In the genomic region with DNA sequence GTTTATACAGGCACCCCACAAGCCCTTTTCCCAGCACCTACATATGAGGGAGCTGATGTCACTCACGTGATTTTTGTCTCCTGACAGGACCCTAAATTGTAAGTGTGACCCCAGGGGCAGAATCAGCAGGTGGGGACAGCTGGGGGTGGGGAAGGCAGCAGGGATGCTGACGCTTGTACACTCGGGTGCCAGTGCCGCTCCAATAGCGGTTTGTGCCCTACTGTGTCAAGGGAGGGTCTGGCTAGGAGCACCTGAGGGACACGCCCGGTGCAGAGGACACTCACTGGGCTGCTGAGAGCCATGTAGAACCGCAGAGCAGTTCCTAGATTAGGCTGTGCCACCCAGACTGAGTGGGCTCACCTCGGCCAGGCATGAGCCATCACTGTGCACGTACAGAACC, we compare ENCODE assay signal across 31 cellular contexts.
"Had no signal": no experiment of that assay in that cellular context is flagged by ENCODE, and none has a peak within 500 bp of the region (broad histone marks: within the 10 kb centered on the region; RNA-seq: fewer than 3 reads in every experiment).

No MANE protein-coding gene starts in this region.

- H3K4me1 ChIP-seq: adrenal gland had no signal

- ATAC-seq: activated CD4-positive, alpha-beta T cell treated with anti-CD3 and anti-CD28 coated beads for 36 hours; activated CD8-positive, alpha-beta memory T cell treated with anti-CD3 and anti-CD28 coated beads, Interleukin-2, amount 10 ng/mL, durations not matched to agents 7 days and 5 days; activated CD8-positive, alpha-beta T cell treated with anti-CD3 and anti-CD28 coated beads, Interleukin-2, amount 10 ng/mL, durations not matched to agents 7 days and 5 days; activated naive CD8-positive, alpha-beta T cell treated with anti-CD3 and anti-CD28 coated beads, Interleukin-2, amount 50 U/mL, for 24 hours; body of pancreas; gastroesophageal sphincter; T-helper 17 cell had no signal

- H3K4me3 ChIP-seq: adrenal gland, body of pancreas, esophagus squamous epithelium, gastroesophageal sphincter had no signal

- H3K9me3 Mint-ChIP-seq: activated naive CD4-positive, alpha-beta T cell treated with anti-CD3 and anti-CD28 coated beads, Interleukin-2, amount 50 U/mL, for 24 hours had no signal

- H3K27me3 Mint-ChIP-seq: activated CD4-positive, alpha-beta memory T cell treated with anti-CD3 and anti-CD28 coated beads for 36 hours; activated CD4-positive, alpha-beta T cell treated with anti-CD3 and anti-CD28 coated beads for 36 hours; activated CD4-positive, alpha-beta T cell treated with anti-CD3 and anti-CD28 coated beads, Interleukin-2, amount 10 ng/mL, durations not matched to agents 24 days and 14 days; activated CD8-positive, alpha-beta memory T cell treated with anti-CD3 and anti-CD28 coated beads, Interleukin-2, amount 10 ng/mL, durations not matched to agents 7 days and 5 days; activated naive CD4-positive, alpha-beta T cell treated with anti-CD3 and anti-CD28 coated beads, Interleukin-2, amount 50 U/mL, for 24 hours; activated naive CD8-positive, alpha-beta T cell treated with anti-CD3 and anti-CD28 coated beads for 36 hours; activated naive CD8-positive, alpha-beta T cell treated with anti-CD3 and anti-CD28 coated beads, Interleukin-2, amount 50 U/mL, for 24 hours; T-helper 17 cell had no signal

- H3K27ac Mint-ChIP-seq: activated CD4-positive, alpha-beta memory T cell treated with anti-CD3 and anti-CD28 coated beads for 36 hours; activated CD4-positive, alpha-beta T cell treated with anti-CD3 and anti-CD28 coated beads for 36 hours; activated CD4-positive, alpha-beta T cell treated with anti-CD3 and anti-CD28 coated beads, Interleukin-2, amount 10 ng/mL, durations not matched to agents 24 days and 14 days; activated CD8-positive, alpha-beta memory T cell treated with anti-CD3 and anti-CD28 coated beads, Interleukin-2, amount 10 ng/mL, durations not matched to agents 7 days and 5 days; activated CD8-positive, alpha-beta T cell treated with anti-CD3 and anti-CD28 coated beads, Interleukin-2, amount 10 ng/mL, durations not matched to agents 7 days and 5 days; activated naive CD4-positive, alpha-beta T cell treated with anti-CD3 and anti-CD28 coated beads for 36 hours; activated naive CD4-positive, alpha-beta T cell treated with anti-CD3 and anti-CD28 coated beads, Interleukin-2, amount 50 U/mL, for 24 hours; activated naive CD8-positive, alpha-beta T cell treated with anti-CD3 and anti-CD28 coated beads for 36 hours; activated naive CD8-positive, alpha-beta T cell treated with anti-CD3 and anti-CD28 coated beads, Interleukin-2, amount 50 U/mL, for 24 hours; activated T-helper 2 cell treated with anti-CD3 and anti-CD28 coated beads, Interferon-gamma antibody, Interleukin-2, Interleukin-4, amounts not matched to agents 10 μg/mL and 5 μg/mL and 100 μg/mL, durations not matched to agents 14 hours and 24 hours and 36 hours; T-helper 17 cell; T-helper 2 cell treated with Interferon-gamma antibody and Interleukin-4, amounts not matched to agents 5 μg/mL and 100 μg/mL, for 36 hours had no signal

- H3K27me3 ChIP-seq: adrenal gland, body of pancreas, esophagus squamous epithelium, gastroesophageal sphincter had no signal

- DNase-seq: activated CD4-positive, alpha-beta memory T cell treated with anti-CD3 and anti-CD28 coated beads for 36 hours; activated CD4-positive, alpha-beta T cell treated with anti-CD3 and anti-CD28 coated beads for 36 hours; activated CD4-positive, alpha-beta T cell treated with anti-CD3 and anti-CD28 coated beads, Interleukin-2, amount 10 ng/mL, durations not matched to agents 24 days and 14 days; activated CD4-positive, CD25-positive, alpha-beta regulatory T cell; activated CD4-positive, CD25-positive, alpha-beta regulatory T cell treated with anti-CD3 and anti-CD28 coated beads, Interleukin-2, amount 50 U/mL, for 72 hours; activated CD8-positive, alpha-beta memory T cell treated with anti-CD3 and anti-CD28 coated beads, Interleukin-2, amount 10 ng/mL, durations not matched to agents 7 days and 5 days; activated CD8-positive, alpha-beta memory T cell treated with anti-CD3 and anti-CD28 coated beads, Interleukin-2, amount 50 U/mL, for 4 hours; activated CD8-positive, alpha-beta T cell treated with anti-CD3 and anti-CD28 coated beads, Interleukin-2, amount 10 ng/mL, durations not matched to agents 7 days and 5 days; activated effector memory CD4-positive, alpha-beta T cell treated with anti-CD3 and anti-CD28 coated beads, Interleukin-2, amount 50 U/mL, for 16 hours; activated naive CD4-positive, alpha-beta T cell treated with anti-CD3 and anti-CD28 coated beads for 36 hours; activated naive CD8-positive, alpha-beta T cell treated with anti-CD3 and anti-CD28 coated beads for 36 hours; activated naive CD8-positive, alpha-beta T cell treated with anti-CD3 and anti-CD28 coated beads, Interleukin-2, amount 50 U/mL, for 24 hours; activated T-cell treated with anti-CD3 and anti-CD28 coated beads, Interleukin-2, amount 50 U/mL, for 1 hour; activated T-cell treated with anti-CD3 and anti-CD28 coated beads, Interleukin-2, amount 50 U/mL, for 48 hours; amygdala; aorta; caudate nucleus; effector CD8-positive, alpha-beta T cell; esophagus squamous epithelium; foreskin melanocyte; T-helper 1 cell; T-helper 17 cell; T1000 had no signal

- H3K9me3 ChIP-seq: adrenal gland, body of pancreas, esophagus squamous epithelium, gastroesophageal sphincter had no signal

- H3K36me3 ChIP-seq: adrenal gland, esophagus squamous epithelium, gastroesophageal sphincter had no signal

- H3K36me3 Mint-ChIP-seq: activated CD4-positive, alpha-beta memory T cell treated with anti-CD3 and anti-CD28 coated beads for 36 hours; activated CD8-positive, alpha-beta memory T cell treated with anti-CD3 and anti-CD28 coated beads, Interleukin-2, amount 10 ng/mL, durations not matched to agents 7 days and 5 days had no signal

- H3K4me3 Mint-ChIP-seq: activated CD4-positive, alpha-beta memory T cell treated with anti-CD3 and anti-CD28 coated beads for 36 hours; activated CD4-positive, alpha-beta T cell treated with anti-CD3 and anti-CD28 coated beads for 36 hours; activated CD4-positive, alpha-beta T cell treated with anti-CD3 and anti-CD28 coated beads, Interleukin-2, amount 10 ng/mL, durations not matched to agents 24 days and 14 days; activated CD8-positive, alpha-beta memory T cell treated with anti-CD3 and anti-CD28 coated beads, Interleukin-2, amount 10 ng/mL, durations not matched to agents 7 days and 5 days; activated CD8-positive, alpha-beta T cell treated with anti-CD3 and anti-CD28 coated beads, Interleukin-2, amount 10 ng/mL, durations not matched to agents 7 days and 5 days; activated naive CD4-positive, alpha-beta T cell treated with anti-CD3 and anti-CD28 coated beads for 36 hours; activated naive CD4-positive, alpha-beta T cell treated with anti-CD3 and anti-CD28 coated beads, Interleukin-2, amount 50 U/mL, for 24 hours; activated naive CD8-positive, alpha-beta T cell treated with anti-CD3 and anti-CD28 coated beads for 36 hours; activated naive CD8-positive, alpha-beta T cell treated with anti-CD3 and anti-CD28 coated beads, Interleukin-2, amount 50 U/mL, for 24 hours; activated T-helper 1 cell treated with anti-CD3 and anti-CD28 coated beads, Interleukin-12 subunit alpha, Interleukin-12 subunit beta, Interleukin-2, Interleukin-4 antibody, amounts not matched to agents 30 ng/mL and 10 ng/mL and 1 ng/mL, durations not matched to agents 14 hours and 24 hours and 36 hours; T-helper 17 cell; T-helper 2 cell treated with Interferon-gamma antibody and Interleukin-4, amounts not matched to agents 5 μg/mL and 100 μg/mL, for 36 hours had no signal

- H3K4me1 Mint-ChIP-seq: activated CD4-positive, alpha-beta T cell treated with anti-CD3 and anti-CD28 coated beads, Interleukin-2, amount 10 ng/mL, durations not matched to agents 24 days and 14 days; activated CD8-positive, alpha-beta memory T cell treated with anti-CD3 and anti-CD28 coated beads, Interleukin-2, amount 10 ng/mL, durations not matched to agents 7 days and 5 days; activated naive CD4-positive, alpha-beta T cell treated with anti-CD3 and anti-CD28 coated beads, Interleukin-2, amount 50 U/mL, for 24 hours; T-helper 17 cell had no signal

- H3K27ac ChIP-seq: adrenal gland, epithelial cell of prostate, esophagus squamous epithelium, gastroesophageal sphincter had no signal
